Comparison of ENCODE assay signal across 30 cellular contexts in genomic region chr12:54425696-54426095, GRCh38. TPM values are rescaled to one million over a fixed set of nuclear protein-coding genes. Genes with fewer than 3 reads are reported as not detected.
DNase-seq lines count a peak whose midpoint lies in the region; ATAC-seq and TF ChIP-seq lines count a peak whose summit lies in the region.
"Had no signal": no experiment of that assay in that cellular context is flagged by ENCODE, and none has a peak within 500 bp of the region (broad histone marks: within the 10 kb centered on the region; RNA-seq: fewer than 3 reads in every experiment).

No MANE protein-coding gene starts in this region.

- H3K4me3 ChIP-seq in heart left ventricle (no peak overlapping the region), mesendoderm (ENCODE audit: low read length) (no peak overlapping the region), tibial artery (no peak overlapping the region), transverse colon (no peak overlapping the region), WERI-Rb-1 (ENCODE audit: low read depth, low read length) (no peak overlapping the region)
- H3K4me3 ChIP-seq: lung, mucosa of descending colon, skin epidermis, thoracic aorta, vagina had no signal

- H3K79me1 ChIP-seq in mesendoderm (ENCODE audit: low read length), result no peaks in the 10 kb centered on the region

- CTCF ChIA-PET in activated CD4-positive, alpha-beta T cell treated with anti-CD3 and anti-CD28 coated beads, Interleukin-2, amount 10 ng/mL, durations not matched to agents 7 days and 5 days (lab: Charles Lee), result interaction anchor here (0.6 to 2.2 kb wide), 2 partner anchors 11 to 134 kb away, joined by 3 to 10 read pairs; no protein-coding TSS in a partner anchor

- H3K36me3 ChIP-seq in heart left ventricle (no peaks in the 10 kb centered on the region), mesendoderm (ENCODE audit: control insufficient read depth, insufficient read depth, low read length) (no peaks in the 10 kb centered on the region), tibial artery (no peaks in the 10 kb centered on the region), transverse colon (no peaks in the 10 kb centered on the region), WERI-Rb-1 (no peaks in the 10 kb centered on the region)
- H3K36me3 ChIP-seq: thoracic aorta, vagina had no signal

- no peak overlapping the region for H3K4ac ChIP-seq in mesendoderm (ENCODE audit: low read depth, low read length)

- H3K4me3 Mint-ChIP-seq in dendritic cell treated with granulocyte-macrophage colony-stimulating factor and Interleukin-4, amounts not matched to agents 40 ng/mL and 50 ng/mL, for 4 days, result no peak overlapping the region
- H3K4me3 Mint-ChIP-seq in activated CD4-positive, alpha-beta T cell treated with anti-CD3 and anti-CD28 coated beads, Interleukin-2, amount 10 ng/mL, durations not matched to agents 7 days and 5 days, result no peak overlapping the region
- H3K4me3 Mint-ChIP-seq: activated CD4-positive, alpha-beta T cell treated with anti-CD3 and anti-CD28 coated beads for 36 hours; CD14-positive monocyte; effector memory CD8-positive, alpha-beta T cell; HFFc6; natural killer cell treated with Interleukin-12 subunit alpha and Interleukin-12 subunit beta and Interleukin-15 and Interleukin-18, amount 100 ng/mL, for 72 hours had no signal

- no peaks in the 10 kb centered on the region for H3K9me3 Mint-ChIP-seq in dendritic cell treated with granulocyte-macrophage colony-stimulating factor and Interleukin-4, amounts not matched to agents 40 ng/mL and 50 ng/mL, for 4 days
- no peaks in the 10 kb centered on the region for H3K9me3 Mint-ChIP-seq in activated CD4-positive, alpha-beta T cell treated with anti-CD3 and anti-CD28 coated beads, Interleukin-2, amount 10 ng/mL, durations not matched to agents 7 days and 5 days
- H3K9me3 Mint-ChIP-seq: effector memory CD8-positive, alpha-beta T cell; HFFc6; natural killer cell treated with Interleukin-12 subunit alpha and Interleukin-12 subunit beta and Interleukin-15 and Interleukin-18, amount 100 ng/mL, for 72 hours had no signal

- no peak overlapping the region for H2BK120ac ChIP-seq in mesendoderm (ENCODE audit: low read depth, low read length)

- H3K27me3 ChIP-seq in heart left ventricle (no peaks in the 10 kb centered on the region), mesendoderm (ENCODE audit: insufficient read depth, low read length, poor library complexity) (no peaks in the 10 kb centered on the region), tibial artery (no peaks in the 10 kb centered on the region), transverse colon (peaks cover 15% of the 10 kb centered on the region), WERI-Rb-1 (ENCODE audit: insufficient read depth, low read depth, severe bottlenecking) (no peaks in the 10 kb centered on the region)
- H3K27me3 ChIP-seq: vagina had no signal

- H3K27me3 Mint-ChIP-seq in dendritic cell treated with granulocyte-macrophage colony-stimulating factor and Interleukin-4, amounts not matched to agents 40 ng/mL and 50 ng/mL, for 4 days, result peaks cover 8% of the 10 kb centered on the region
- H3K27me3 Mint-ChIP-seq in activated CD4-positive, alpha-beta T cell treated with anti-CD3 and anti-CD28 coated beads, Interleukin-2, amount 10 ng/mL, durations not matched to agents 7 days and 5 days, result peaks cover 63% of the 10 kb centered on the region
- H3K27me3 Mint-ChIP-seq: natural killer cell treated with Interleukin-12 subunit alpha and Interleukin-12 subunit beta and Interleukin-15 and Interleukin-18, amount 100 ng/mL, for 72 hours had no signal

- H2AK5ac ChIP-seq in mesendoderm (ENCODE audit: low read length), result no peak overlapping the region

- H3K9me3 ChIP-seq in heart left ventricle, result no peaks in the 10 kb centered on the region
- H3K9me3 ChIP-seq in tibial artery, result no peaks in the 10 kb centered on the region
- no peaks in the 10 kb centered on the region for H3K9me3 ChIP-seq in transverse colon
- no peaks in the 10 kb centered on the region for H3K9me3 ChIP-seq in WERI-Rb-1 (ENCODE audit: severe bottlenecking)
- H3K9me3 ChIP-seq: mucosa of descending colon, thoracic aorta, vagina had no signal

- no peak overlapping the region for H2BK15ac ChIP-seq in mesendoderm (replicated peaks; ENCODE audit: low read depth)

- TF ChIP-seq CTCF in heart left ventricle (IDR thresholded peaks at IDR 0.05) (no peak), tibial artery (IDR thresholded peaks at IDR 0.05) (no peak), transverse colon (IDR thresholded peaks at IDR 0.05) (no peak), WERI-Rb-1 (IDR thresholded peaks at IDR 0.05; ENCODE audit: low read depth, low read length) (no peak)

- no peak for DNase-seq in Right ventricle myocardium inferior (ENCODE audit: missing footprints)
- DNase-seq in heart left ventricle, result no peak
- DNase-seq in mesendoderm, result no peak
- no peak for DNase-seq in tibial artery
- no peak for DNase-seq in transverse colon
- no peak for DNase-seq in activated CD4-positive, alpha-beta T cell treated with anti-CD3 and anti-CD28 coated beads, Interleukin-2, amount 10 ng/mL, durations not matched to agents 7 days and 5 days
- DNase-seq in WERI-Rb-1, result no peak
- DNase-seq: activated CD4-positive, alpha-beta T cell treated with anti-CD3 and anti-CD28 coated beads for 36 hours; activated gamma-delta T cell; activated T-cell treated with anti-CD3 and anti-CD28 coated beads, Interleukin-2, amount 50 U/mL, for 1 hour; caudate nucleus; cortex of kidney; DMS79; effector memory CD8-positive, alpha-beta T cell; HFFc6; mucosa of descending colon; NCI-H2029; NCI-H2227 treated with DMSO at 0.1 percent for 48 hours; NCI-H774; stimulated activated naive CD4-positive, alpha-beta T cell had no signal

- ATAC-seq in Right ventricle myocardium inferior (peak; percentile 29), heart left ventricle (no peak)
- ATAC-seq: activated CD4-positive, alpha-beta T cell treated with anti-CD3 and anti-CD28 coated beads for 36 hours; effector memory CD8-positive, alpha-beta T cell; mucosa of descending colon; natural killer cell treated with Interleukin-12 subunit alpha and Interleukin-12 subunit beta and Interleukin-15 and Interleukin-18, amount 100 ng/mL, for 72 hours had no signal

- no peak overlapping the region for H3K23ac ChIP-seq in mesendoderm (ENCODE audit: low read length)

- no peak overlapping the region for H3K18ac ChIP-seq in mesendoderm (ENCODE audit: low read length)

- no peaks in the 10 kb centered on the region for H3K36me3 Mint-ChIP-seq in dendritic cell treated with granulocyte-macrophage colony-stimulating factor and Interleukin-4, amounts not matched to agents 40 ng/mL and 50 ng/mL, for 4 days (ENCODE audit: low read depth)
- no peaks in the 10 kb centered on the region for H3K36me3 Mint-ChIP-seq in activated CD4-positive, alpha-beta T cell treated with anti-CD3 and anti-CD28 coated beads, Interleukin-2, amount 10 ng/mL, durations not matched to agents 7 days and 5 days (ENCODE audit: low read depth)
- H3K36me3 Mint-ChIP-seq: natural killer cell treated with Interleukin-12 subunit alpha and Interleukin-12 subunit beta and Interleukin-15 and Interleukin-18, amount 100 ng/mL, for 72 hours had no signal

- no peak overlapping the region for H3K4me2 ChIP-seq in mesendoderm (ENCODE audit: low read length)

- intact Hi-C loops in Right ventricle myocardium inferior (cut with DNase I), result no loop called here
- intact Hi-C loops in heart left ventricle (cut with DNase I), result no loop called here
- intact Hi-C loops in dendritic cell treated with granulocyte-macrophage colony-stimulating factor and Interleukin-4, amounts not matched to agents 40 ng/mL and 50 ng/mL, for 4 days (cut with micrococcal nuclease), result no loop called here
- intact Hi-C loops in tibial artery (cut with DNase I; ENCODE audit: low total_unique reads), result no loop called here
- intact Hi-C loops in transverse colon (cut with DNase I; ENCODE audit: low total_unique reads), result no loop called here

- no peaks in the 10 kb centered on the region for H3K79me2 ChIP-seq in mesendoderm (ENCODE audit: control insufficient read depth, insufficient read depth, low read length)

- peaks cover 87% of the 10 kb centered on the region for H3K4me1 Mint-ChIP-seq in dendritic cell treated with granulocyte-macrophage colony-stimulating factor and Interleukin-4, amounts not matched to agents 40 ng/mL and 50 ng/mL, for 4 days (ENCODE audit: low read depth)
- H3K4me1 Mint-ChIP-seq in activated CD4-positive, alpha-beta T cell treated with anti-CD3 and anti-CD28 coated beads, Interleukin-2, amount 10 ng/mL, durations not matched to agents 7 days and 5 days, result peaks cover 31% of the 10 kb centered on the region

- 42 to 52% (median 49%) methylated on average over 2 of the region's 2 CpGs for WGBS in heart left ventricle, 4 donors
- WGBS in mesendoderm (ENCODE audit: extremely low coverage, insufficient coverage, low lambda C conversion rate), result no CpG with 5 or more reads among the region's 2 CpGs
- 33 to 38% methylated on average over 1 to 2 of the region's 2 CpGs for WGBS in transverse colon (ENCODE audit: low coverage in 1 of 2), 2 donors

- H3K4me1 ChIP-seq in heart left ventricle (peaks cover 17 to 88% (median 55%) of the 10 kb centered on the region in 12 donors), mesendoderm (ENCODE audit: control insufficient read depth, low read depth, low read length) (peaks cover 49% of the 10 kb centered on the region), tibial artery (peaks cover 0 to 100% (median 85%) of the 10 kb centered on the region in 4 donors), transverse colon (peaks cover 13 to 78% (median 21%) of the 10 kb centered on the region in 4 donors)

- POLR2A ChIA-PET in activated CD4-positive, alpha-beta T cell treated with anti-CD3 and anti-CD28 coated beads, Interleukin-2, amount 10 ng/mL, durations not matched to agents 7 days and 5 days (lab: Charles Lee), result no interaction called here

- TF ChIP-seq POLR2A in heart left ventricle (IDR thresholded peaks at IDR 0.05) (no peak), transverse colon (IDR thresholded peaks at IDR 0.05) (no peak)

- no peak overlapping the region for H4K8ac ChIP-seq in mesendoderm (ENCODE audit: low read depth, low read length)

- peak overlapping the region; percentile 7 for H3K27ac Mint-ChIP-seq in dendritic cell treated with granulocyte-macrophage colony-stimulating factor and Interleukin-4, amounts not matched to agents 40 ng/mL and 50 ng/mL, for 4 days
- H3K27ac Mint-ChIP-seq in activated CD4-positive, alpha-beta T cell treated with anti-CD3 and anti-CD28 coated beads, Interleukin-2, amount 10 ng/mL, durations not matched to agents 7 days and 5 days, result no peak overlapping the region
- H3K27ac Mint-ChIP-seq: activated CD4-positive, alpha-beta T cell treated with anti-CD3 and anti-CD28 coated beads for 36 hours; HFFc6 had no signal

- H2BK5ac ChIP-seq in mesendoderm (ENCODE audit: low read length), result no peak overlapping the region

- TF ChIP-seq EP300 in transverse colon (IDR thresholded peaks at IDR 0.05; ENCODE audit: low read depth), result no peak

- no peak overlapping the region for H3K9ac ChIP-seq in mesendoderm (ENCODE audit: low read length)

- H3K56ac ChIP-seq in mesendoderm (ENCODE audit: low read length), result no peak overlapping the region

- H3K27ac ChIP-seq in heart left ventricle, result peak overlapping the region in 1 of 12 donors; percentile 97
- no peak overlapping the region for H3K27ac ChIP-seq in mesendoderm (ENCODE audit: low read depth, low read length)
- peak overlapping the region; percentile 93 to 98 for H3K27ac ChIP-seq in tibial artery
- H3K27ac ChIP-seq in transverse colon, result peak overlapping the region in 2 of 4 donors; percentile 85 to 97
- H3K27ac ChIP-seq in WERI-Rb-1, result no peak overlapping the region

- H4K5ac ChIP-seq in mesendoderm (ENCODE audit: low read length), result peak overlapping the region; percentile 63

- in situ Hi-C loops in transverse colon (cut with MboI; ENCODE audit: low pct_ligation_motif_present in 1 of 4, low pct_unique_long_range_greater_than_20kb in 1 of 4, low sequenced_read_pairs in 3 of 4), result no loop called here

RNA-seq across cellular contexts. Expression of gene ITGA5, which starts 6.6 kb away (rescaled TPM):
- total RNA-seq in Right ventricle myocardium inferior (53.5 TPM), heart left ventricle (100 to 1,000 TPM in 2 of 9 donors, 10 to 100 TPM in 7; 41.6 to 128 (median 55.0) TPM), transverse colon (100 to 1,000 TPM in 1 of 4 donors, 10 to 100 TPM in 3; 37.7 to 217 (median 73.0) TPM)
- 100 to 1,000 TPM in 1 of 2 donors, 10 to 100 TPM in 1; 33.2 to 301 TPM for polyA plus RNA-seq in heart left ventricle
- polyA plus RNA-seq in mesendoderm (2013, experiment 1 of 2), result 39.8 TPM
- 35.6 TPM for polyA plus RNA-seq in mesendoderm (2013, experiment 2 of 2)
- total RNA-seq in activated CD4-positive, alpha-beta T cell treated with anti-CD3 and anti-CD28 coated beads, Interleukin-2, amount 10 ng/mL, durations not matched to agents 7 days and 5 days, result 10 to 100 TPM; 83.5 to 88.7 TPM

RNA-seq across cellular contexts. Expression of gene ZNF385A, which starts 41.2 kb away (rescaled TPM):
- 11.6 TPM for total RNA-seq in Right ventricle myocardium inferior
- total RNA-seq in heart left ventricle, result 10 to 100 TPM in 4 of 9 donors, 1 to 10 TPM in 5; 3.6 to 22.7 (median 6.7) TPM
- polyA plus RNA-seq in heart left ventricle, result 1 to 10 TPM; 5.3 TPM
- polyA plus RNA-seq in mesendoderm (2013, experiment 1 of 2), result 6.6 TPM
- polyA plus RNA-seq in mesendoderm (2013, experiment 2 of 2), result 6.0 TPM
- total RNA-seq in transverse colon, result 10 to 100 TPM in 1 of 4 donors, 1 to 10 TPM in 3; 1.9 to 17.5 (median 5.7) TPM
- total RNA-seq in activated CD4-positive, alpha-beta T cell treated with anti-CD3 and anti-CD28 coated beads, Interleukin-2, amount 10 ng/mL, durations not matched to agents 7 days and 5 days, result 1 to 10 TPM in 1 of 2 experiments, under 1 TPM in 1; 0.48 to 1.3 TPM

RNA-seq across cellular contexts. Expression of gene GTSF1, which starts 47.7 kb away (rescaled TPM):
- total RNA-seq in Right ventricle myocardium inferior, result 0.38 TPM
- 1 to 10 TPM in 1 of 9 donors, not detected in 8; 1.2 TPM for total RNA-seq in heart left ventricle
- under 1 TPM in 1 of 2 donors, not detected in 1; 0.39 TPM for polyA plus RNA-seq in heart left ventricle
- 2.7 TPM for polyA plus RNA-seq in mesendoderm (2013, experiment 1 of 2)
- 2.8 TPM for polyA plus RNA-seq in mesendoderm (2013, experiment 2 of 2)
- total RNA-seq in transverse colon, result not detected
- 10 to 100 TPM in 1 of 2 experiments, 1 to 10 TPM in 1; 8.5 to 10.8 TPM for total RNA-seq in activated CD4-positive, alpha-beta T cell treated with anti-CD3 and anti-CD28 coated beads, Interleukin-2, amount 10 ng/mL, durations not matched to agents 7 days and 5 days
- total RNA-seq: A172, frontal cortex, HFFc6, mucosa of descending colon, osteocyte, thoracic aorta had no signal

Comparison
In these comparisons a context has a peak if more than half of its experiments do, and no peak if none do; other contexts are left out.
1. H3K27ac ChIP-seq: peak in tibial artery (2 of 2); none in mesendoderm (single experiment) and WERI-Rb-1 (single experiment).